10 cellular contexts compared by ENCODE assay signal in genomic region chr11:6321356-6321755, GRCh38. TPM values are rescaled to one million over a fixed set of nuclear protein-coding genes. Genes with fewer than 3 reads are reported as not detected.
DNase-seq lines count a peak whose midpoint lies in the region; ATAC-seq and TF ChIP-seq lines count a peak whose summit lies in the region.
"Had no signal": no experiment of that assay in that cellular context is flagged by ENCODE, and none has a peak within 500 bp of the region (broad histone marks: within the 10 kb centered on the region; RNA-seq: fewer than 3 reads in every experiment).

No MANE protein-coding gene starts in this region.

- TF ChIP-seq POLR2A in gastroesophageal sphincter (IDR thresholded peaks at IDR 0.05) = no peak
- no peak for TF ChIP-seq POLR2A in gastrocnemius medialis (IDR thresholded peaks at IDR 0.05)

- WGBS in gastroesophageal sphincter (ENCODE audit: low coverage in 1 of 2), 2 donors = 20 to 56% methylated on average over 1 to 12 of the region's 12 CpGs

- peaks cover 34% of the 10 kb centered on the region for H3K27me3 Mint-ChIP-seq in activated CD8-positive, alpha-beta T cell treated with anti-CD3 and anti-CD28 coated beads for 36 hours

- peaks cover 39% of the 10 kb centered on the region for H3K4me1 Mint-ChIP-seq in activated CD8-positive, alpha-beta T cell treated with anti-CD3 and anti-CD28 coated beads for 36 hours (ENCODE audit: low read depth)

- H3K27me3 ChIP-seq in gastroesophageal sphincter (no peaks in the 10 kb centered on the region), gastrocnemius medialis (no peaks in the 10 kb centered on the region)

- peak overlapping the region; percentile 80 for H3K27ac Mint-ChIP-seq in activated CD8-positive, alpha-beta T cell treated with anti-CD3 and anti-CD28 coated beads for 36 hours

- DNase-seq in ELR (ENCODE audit: low read depth) = peak; percentile 36
- no peak for DNase-seq in activated CD8-positive, alpha-beta T cell treated with anti-CD3 and anti-CD28 coated beads for 36 hours
- DNase-seq in gastrocnemius medialis = no peak
- no peak for DNase-seq in Ammon's horn (ENCODE audit: low spot score)
- no peak for DNase-seq in NCI-H1092 (lab: John Stamatoyannopoulos, UW)
- no peak for DNase-seq in NCI-H2081 treated with DMSO at 0.1 percent for 48 hours (lab: John Stamatoyannopoulos, UW)
- no peak for DNase-seq in amniotic stem cell (lab: John Stamatoyannopoulos, UW)
- DNase-seq: activated gamma-delta T cell treated with Interleukin-2 at 50 U/mL for 16 hours, OCI-M1 had no signal

- H3K27ac ChIP-seq in gastroesophageal sphincter (peak overlapping the region; percentile 93 to 100 (median 99)), gastrocnemius medialis (peak overlapping the region; percentile 89 to 96 (median 94))

- ATAC-seq in activated CD8-positive, alpha-beta T cell treated with anti-CD3 and anti-CD28 coated beads for 36 hours = no peak
- no peak for ATAC-seq in gastroesophageal sphincter
- ATAC-seq in gastrocnemius medialis = no peak

- no peak for TF ChIP-seq CTCF in activated CD8-positive, alpha-beta T cell treated with anti-CD3 and anti-CD28 coated beads for 36 hours (IDR thresholded peaks at IDR 0.05)
- no peak for TF ChIP-seq CTCF in gastroesophageal sphincter (IDR thresholded peaks at IDR 0.05)
- TF ChIP-seq CTCF in gastrocnemius medialis (IDR thresholded peaks at IDR 0.05 in 4 of 5, conservative IDR thresholded peaks at IDR 0.05 in 1 of 5) = no peak

- TF ChIP-seq EP300 in gastroesophageal sphincter (IDR thresholded peaks at IDR 0.05) = no peak

- in situ Hi-C loops in gastrocnemius medialis (cut with MboI; ENCODE audit: low sequenced_read_pairs in 4 of 4) = loop anchor here in 1 of 4 donors (25.0 kb wide), 1 partner anchor 309 kb away; the partner anchor contains the start of gene OR56A4

- H3K9me3 ChIP-seq in gastroesophageal sphincter (no peaks in the 10 kb centered on the region), gastrocnemius medialis (no peaks in the 10 kb centered on the region)

- peak overlapping the region; percentile 50 to 83 for H3K4me3 ChIP-seq in gastroesophageal sphincter
- peak overlapping the region; percentile 58 to 84 (median 62) for H3K4me3 ChIP-seq in gastrocnemius medialis

- peaks cover 4 to 59% (median 15%) of the 10 kb centered on the region in 3 donors for H3K4me1 ChIP-seq in gastroesophageal sphincter
- H3K4me1 ChIP-seq in gastrocnemius medialis = peaks cover 17 to 23% of the 10 kb centered on the region in 2 donors

- peaks cover 3% of the 10 kb centered on the region for H3K36me3 Mint-ChIP-seq in activated CD8-positive, alpha-beta T cell treated with anti-CD3 and anti-CD28 coated beads for 36 hours (ENCODE audit: low read depth)

- H3K4me3 Mint-ChIP-seq in activated CD8-positive, alpha-beta T cell treated with anti-CD3 and anti-CD28 coated beads for 36 hours = peak overlapping the region; percentile 8

- POLR2A ChIA-PET in activated CD8-positive, alpha-beta T cell treated with anti-CD3 and anti-CD28 coated beads for 36 hours (lab: Charles Lee) = interaction anchor here (0.6 to 0.9 kb wide), 2 partner anchors 46 to 91 kb away, joined by 3 read pairs; no protein-coding TSS in a partner anchor

- no peaks in the 10 kb centered on the region for H3K9me3 Mint-ChIP-seq in activated CD8-positive, alpha-beta T cell treated with anti-CD3 and anti-CD28 coated beads for 36 hours

- peaks cover 0 to 2% of the 10 kb centered on the region in 2 donors for H3K36me3 ChIP-seq in gastroesophageal sphincter
- no peaks in the 10 kb centered on the region for H3K36me3 ChIP-seq in gastrocnemius medialis

- CTCF ChIA-PET in activated CD8-positive, alpha-beta T cell treated with anti-CD3 and anti-CD28 coated beads for 36 hours (lab: Charles Lee) = interaction anchor here (1.7 to 7.5 kb wide), 3 partner anchors 31 to 58 kb away, joined by 4 to 53 read pairs (median 10); no protein-coding TSS in a partner anchor

- intact Hi-C loops in activated CD8-positive, alpha-beta T cell treated with anti-CD3 and anti-CD28 coated beads for 36 hours (cut with micrococcal nuclease) = loop anchor here (1.0 kb wide), 1 partner anchor 32 kb away; no protein-coding TSS in a partner anchor
- intact Hi-C loops in gastrocnemius medialis (cut with DNase I; ENCODE audit: low total_unique reads) = loop anchor here (5.0 to 10.0 kb wide), 2 partner anchors 296 to 637 kb away; partner anchors contain the start of genes TPP1, TRIM22 and TRIM5

RNA-seq across cellular contexts. Expression of gene CAVIN3, which starts 1.1 kb away (rescaled TPM):
- 10 to 100 TPM; 13.3 to 15.9 TPM for total RNA-seq in activated CD8-positive, alpha-beta T cell treated with anti-CD3 and anti-CD28 coated beads for 36 hours
- total RNA-seq in gastroesophageal sphincter = 100 to 1,000 TPM; 164 to 313 (median 211) TPM
- total RNA-seq in gastrocnemius medialis = 10 to 100 TPM; 12.9 to 53.6 (median 34.1) TPM
